1 cellular context compared by ENCODE assay signal in the genomic region with DNA sequence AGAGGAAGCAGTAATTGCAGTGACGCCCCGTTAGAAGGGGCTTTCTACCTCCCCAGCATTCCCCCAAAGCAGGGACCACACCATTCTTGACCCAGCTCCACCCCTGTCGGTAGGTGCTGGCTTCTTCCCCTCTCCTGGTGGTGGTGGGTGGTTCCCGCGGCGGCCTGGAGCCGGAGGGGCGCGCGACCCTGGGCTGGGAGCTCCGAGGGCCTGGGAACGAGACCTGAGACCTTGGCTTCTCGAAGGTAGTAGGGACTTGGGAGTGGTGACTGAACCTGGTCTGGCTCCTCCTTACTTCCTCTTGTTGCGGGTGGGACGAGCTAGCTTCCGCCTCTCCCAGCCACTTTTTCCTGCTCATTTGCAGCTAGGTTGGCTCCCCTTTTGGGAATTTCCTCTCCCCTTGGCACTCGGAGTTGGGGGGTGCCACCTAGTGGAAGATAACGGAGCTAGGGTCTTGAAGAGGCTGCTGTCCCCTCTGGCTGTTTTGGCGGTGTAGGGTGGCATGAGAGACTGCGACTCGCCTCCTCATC.
TF ChIP-seq lines count a peak whose summit lies in the region.

No MANE protein-coding gene starts in this region.

TF ChIP-seq in H1, 55 proteins besides CTCF, POLR2A, EP300 and RAD21:
- peak; percentile 77 for TF ChIP-seq KDM4A (IDR thresholded peaks at IDR 0.05; ENCODE audit: low read depth, low read length, severe bottlenecking)
- no peak for TF ChIP-seq POU5F1 (IDR thresholded peaks at IDR 0.05; ENCODE audit: low read depth, low read length)
- TF ChIP-seq SIN3A (conservative IDR thresholded peaks at IDR 0.05 in 1 of 2, IDR thresholded peaks at IDR 0.05 in 1 of 2; ENCODE audit: low read depth in 1 of 2, low read length in 2 of 2) = peak in 1 of 2 experiments; percentile 72; a peak in 2 of 4 replicates
- no peak for TF ChIP-seq CBX5 (IDR thresholded peaks at IDR 0.05; ENCODE audit: low read depth, low read length)
- TF ChIP-seq TEAD4 (IDR thresholded peaks at IDR 0.05; ENCODE audit: low read depth, low read length) = peak; percentile 19; the same call in 1 of the 2 replicates
TF ChIP-seq in H1: peak in this region for 3.
